Comparison of ENCODE assay signal across 1 cellular context in the genomic region with DNA sequence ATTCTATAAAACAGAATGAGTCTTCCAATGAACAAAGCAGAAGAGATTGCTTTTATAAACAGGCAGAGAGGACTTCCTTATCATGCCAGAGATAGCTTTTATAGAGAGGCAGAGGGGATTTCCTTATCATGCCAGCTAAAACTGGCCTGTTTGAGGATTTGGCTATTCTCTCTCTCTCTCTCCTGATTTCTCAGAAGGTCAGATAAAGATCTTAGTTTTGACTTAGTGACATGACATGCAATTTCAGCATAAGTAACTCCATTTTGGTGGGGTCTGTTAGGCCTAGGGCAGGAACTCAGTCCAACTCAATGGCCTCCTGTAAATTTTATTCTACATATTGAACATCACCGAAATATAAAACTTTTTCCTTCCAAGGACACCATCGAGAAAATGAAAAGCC.
TF ChIP-seq lines count a peak whose summit lies in the region.

No MANE protein-coding gene starts in this region.

TF ChIP-seq in K562, 482 proteins besides CTCF, POLR2A, EP300 and RAD21 (continued from another document):
- TF ChIP-seq, protein P1, sequence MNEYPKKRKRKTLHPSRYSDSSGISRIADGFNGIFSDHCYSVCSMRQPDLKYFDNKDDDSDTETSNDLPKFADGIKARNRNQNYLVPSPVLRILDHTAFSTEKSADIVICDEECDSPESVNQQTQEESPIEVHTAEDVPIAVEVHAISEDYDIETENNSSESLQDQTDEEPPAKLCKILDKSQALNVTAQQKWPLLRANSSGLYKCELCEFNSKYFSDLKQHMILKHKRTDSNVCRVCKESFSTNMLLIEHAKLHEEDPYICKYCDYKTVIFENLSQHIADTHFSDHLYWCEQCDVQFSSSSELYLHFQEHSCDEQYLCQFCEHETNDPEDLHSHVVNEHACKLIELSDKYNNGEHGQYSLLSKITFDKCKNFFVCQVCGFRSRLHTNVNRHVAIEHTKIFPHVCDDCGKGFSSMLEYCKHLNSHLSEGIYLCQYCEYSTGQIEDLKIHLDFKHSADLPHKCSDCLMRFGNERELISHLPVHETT (CRISPR knock-in tag; conservative IDR thresholded peaks at IDR 0.05 in 1 of 2, IDR thresholded peaks at IDR 0.05 in 1 of 2): peak in 1 of 2 experiments; percentile 89; a peak in 2 of 4 replicates
- 0 out of 2 replicates have a peak, but pooled peaks have one; percentile 43 for TF ChIP-seq ZNF134 (CRISPR knock-in tag; conservative IDR thresholded peaks at IDR 0.05)
- no peak for TF ChIP-seq BRD9 (IDR thresholded peaks at IDR 0.05; ENCODE audit: low read depth, partially characterized antibody)
- TF ChIP-seq SMAD4 (CRISPR knock-in tag; conservative IDR thresholded peaks at IDR 0.05): peak; percentile 58; the same call in 1 of the 2 replicates
- 0 out of 2 replicates have a peak, but pooled peaks have one; percentile 78 for TF ChIP-seq ZNF165 (CRISPR knock-in tag; IDR thresholded peaks at IDR 0.05; ENCODE audit: borderline replicate concordance)
- TF ChIP-seq BACH1 (tag; IDR thresholded peaks at IDR 0.05): peak; percentile 50; the same call in 1 of the 2 replicates
- TF ChIP-seq ZFP1 (CRISPR knock-in tag; IDR thresholded peaks at IDR 0.05): 0 out of 2 replicates have a peak, but pooled peaks have one; percentile 20
- TF ChIP-seq TCFL5 (CRISPR knock-in tag; conservative IDR thresholded peaks at IDR 0.05): 0 out of 2 replicates have a peak, but pooled peaks have one; percentile 64
- TF ChIP-seq NR4A1 (CRISPR knock-in tag; IDR thresholded peaks at IDR 0.05): no peak
- peak; percentile 85 for TF ChIP-seq NR4A1 (tag; IDR thresholded peaks at IDR 0.05)
- peak in 1 of 2 experiments; percentile 23; a peak in 1 of 4 replicates for TF ChIP-seq RCOR1 (IDR thresholded peaks at IDR 0.05; ENCODE audit: borderline replicate concordance in 1 of 2, low read depth in 2 of 2, low read length in 2 of 2)
- TF ChIP-seq NR2C1 (IDR thresholded peaks at IDR 0.05): no peak
- TF ChIP-seq NR2C1 (tag; IDR thresholded peaks at IDR 0.05): peak; percentile 60
- TF ChIP-seq, protein P2, sequence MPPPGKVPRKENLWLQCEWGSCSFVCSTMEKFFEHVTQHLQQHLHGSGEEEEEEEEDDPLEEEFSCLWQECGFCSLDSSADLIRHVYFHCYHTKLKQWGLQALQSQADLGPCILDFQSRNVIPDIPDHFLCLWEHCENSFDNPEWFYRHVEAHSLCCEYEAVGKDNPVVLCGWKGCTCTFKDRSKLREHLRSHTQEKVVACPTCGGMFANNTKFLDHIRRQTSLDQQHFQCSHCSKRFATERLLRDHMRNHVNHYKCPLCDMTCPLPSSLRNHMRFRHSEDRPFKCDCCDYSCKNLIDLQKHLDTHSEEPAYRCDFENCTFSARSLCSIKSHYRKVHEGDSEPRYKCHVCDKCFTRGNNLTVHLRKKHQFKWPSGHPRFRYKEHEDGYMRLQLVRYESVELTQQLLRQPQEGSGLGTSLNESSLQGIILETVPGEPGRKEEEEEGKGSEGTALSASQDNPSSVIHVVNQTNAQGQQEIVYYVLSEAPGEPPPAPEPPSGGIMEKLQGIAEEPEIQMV (tag; conservative IDR thresholded peaks at IDR 0.05; ENCODE audit: low read depth): 0 out of 2 replicates have a peak, but pooled peaks have one; percentile 13
- peak; percentile 70 for TF ChIP-seq PYGO2 (tag; IDR thresholded peaks at IDR 0.05)
- no peak; the same call in 1 of the 2 replicates for TF ChIP-seq MEF2D (tag; conservative IDR thresholded peaks at IDR 0.05; ENCODE audit: low read depth)
- peak; percentile 66 for TF ChIP-seq PTTG1 (tag; IDR thresholded peaks at IDR 0.05; ENCODE audit: low read depth)
- 0 out of 2 replicates have a peak, but pooled peaks have one; percentile 68 for TF ChIP-seq ZNF197 (CRISPR knock-in tag; IDR thresholded peaks at IDR 0.05; ENCODE audit: low read depth)
- TF ChIP-seq, protein P3, sequence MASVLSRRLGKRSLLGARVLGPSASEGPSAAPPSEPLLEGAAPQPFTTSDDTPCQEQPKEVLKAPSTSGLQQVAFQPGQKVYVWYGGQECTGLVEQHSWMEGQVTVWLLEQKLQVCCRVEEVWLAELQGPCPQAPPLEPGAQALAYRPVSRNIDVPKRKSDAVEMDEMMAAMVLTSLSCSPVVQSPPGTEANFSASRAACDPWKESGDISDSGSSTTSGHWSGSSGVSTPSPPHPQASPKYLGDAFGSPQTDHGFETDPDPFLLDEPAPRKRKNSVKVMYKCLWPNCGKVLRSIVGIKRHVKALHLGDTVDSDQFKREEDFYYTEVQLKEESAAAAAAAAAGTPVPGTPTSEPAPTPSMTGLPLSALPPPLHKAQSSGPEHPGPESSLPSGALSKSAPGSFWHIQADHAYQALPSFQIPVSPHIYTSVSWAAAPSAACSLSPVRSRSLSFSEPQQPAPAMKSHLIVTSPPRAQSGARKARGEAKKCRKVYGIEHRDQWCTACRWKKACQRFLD (CRISPR knock-in tag; IDR thresholded peaks at IDR 0.05): peak; percentile 86
- no peak for TF ChIP-seq NBN (IDR thresholded peaks at IDR 0.05; ENCODE audit: low read depth)
- 0 out of 2 replicates have a peak, but pooled peaks have one; percentile 19 for TF ChIP-seq ZNF311 (CRISPR knock-in tag; IDR thresholded peaks at IDR 0.05)
- TF ChIP-seq GABPA (tag; conservative IDR thresholded peaks at IDR 0.05; ENCODE audit: low read depth): peak; percentile 32; the same call in 1 of the 2 replicates
- TF ChIP-seq, protein P4, sequence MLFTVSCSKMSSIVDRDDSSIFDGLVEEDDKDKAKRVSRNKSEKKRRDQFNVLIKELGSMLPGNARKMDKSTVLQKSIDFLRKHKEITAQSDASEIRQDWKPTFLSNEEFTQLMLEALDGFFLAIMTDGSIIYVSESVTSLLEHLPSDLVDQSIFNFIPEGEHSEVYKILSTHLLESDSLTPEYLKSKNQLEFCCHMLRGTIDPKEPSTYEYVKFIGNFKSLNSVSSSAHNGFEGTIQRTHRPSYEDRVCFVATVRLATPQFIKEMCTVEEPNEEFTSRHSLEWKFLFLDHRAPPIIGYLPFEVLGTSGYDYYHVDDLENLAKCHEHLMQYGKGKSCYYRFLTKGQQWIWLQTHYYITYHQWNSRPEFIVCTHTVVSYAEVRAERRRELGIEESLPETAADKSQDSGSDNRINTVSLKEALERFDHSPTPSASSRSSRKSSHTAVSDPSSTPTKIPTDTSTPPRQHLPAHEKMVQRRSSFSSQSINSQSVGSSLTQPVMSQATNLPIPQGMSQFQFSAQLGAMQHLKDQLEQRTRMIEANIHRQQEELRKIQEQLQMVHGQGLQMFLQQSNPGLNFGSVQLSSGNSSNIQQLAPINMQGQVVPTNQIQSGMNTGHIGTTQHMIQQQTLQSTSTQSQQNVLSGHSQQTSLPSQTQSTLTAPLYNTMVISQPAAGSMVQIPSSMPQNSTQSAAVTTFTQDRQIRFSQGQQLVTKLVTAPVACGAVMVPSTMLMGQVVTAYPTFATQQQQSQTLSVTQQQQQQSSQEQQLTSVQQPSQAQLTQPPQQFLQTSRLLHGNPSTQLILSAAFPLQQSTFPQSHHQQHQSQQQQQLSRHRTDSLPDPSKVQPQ (CRISPR knock-in tag; IDR thresholded peaks at IDR 0.05; ENCODE audit: borderline replicate concordance): no peak
- TF ChIP-seq, protein P5, sequence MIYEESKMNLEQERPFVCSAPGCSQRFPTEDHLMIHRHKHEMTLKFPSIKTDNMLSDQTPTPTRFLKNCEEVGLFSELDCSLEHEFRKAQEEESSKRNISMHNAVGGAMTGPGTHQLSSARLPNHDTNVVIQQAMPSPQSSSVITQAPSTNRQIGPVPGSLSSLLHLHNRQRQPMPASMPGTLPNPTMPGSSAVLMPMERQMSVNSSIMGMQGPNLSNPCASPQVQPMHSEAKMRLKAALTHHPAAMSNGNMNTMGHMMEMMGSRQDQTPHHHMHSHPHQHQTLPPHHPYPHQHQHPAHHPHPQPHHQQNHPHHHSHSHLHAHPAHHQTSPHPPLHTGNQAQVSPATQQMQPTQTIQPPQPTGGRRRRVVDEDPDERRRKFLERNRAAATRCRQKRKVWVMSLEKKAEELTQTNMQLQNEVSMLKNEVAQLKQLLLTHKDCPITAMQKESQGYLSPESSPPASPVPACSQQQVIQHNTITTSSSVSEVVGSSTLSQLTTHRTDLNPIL (CRISPR knock-in tag; IDR thresholded peaks at IDR 0.05): 0 out of 2 replicates have a peak, but pooled peaks have one; percentile 72
- TF ChIP-seq DMBX1 (CRISPR knock-in tag; IDR thresholded peaks at IDR 0.05; ENCODE audit: borderline replicate concordance): 0 out of 2 replicates have a peak, but pooled peaks have one; percentile 41
- TF ChIP-seq ZNF175 (CRISPR knock-in tag; IDR thresholded peaks at IDR 0.05; ENCODE audit: low read depth): peak; percentile 80; the same call in 1 of the 2 replicates
- peak; percentile 49; the same call in 1 of the 2 replicates for TF ChIP-seq BCL6 (CRISPR knock-in tag; IDR thresholded peaks at IDR 0.05)
- TF ChIP-seq ZNF644 (tag; IDR thresholded peaks at IDR 0.05; ENCODE audit: low read depth): peak; percentile 85
- TF ChIP-seq ZNF41 (CRISPR knock-in tag; conservative IDR thresholded peaks at IDR 0.05): peak; percentile 88
- TF ChIP-seq TAF7 (tag; IDR thresholded peaks at IDR 0.05): peak; percentile 17; the same call in 1 of the 2 replicates
- peak; percentile 28; the same call in 1 of the 2 replicates for TF ChIP-seq NFE2 (IDR thresholded peaks at IDR 0.05; ENCODE audit: low read depth)
- no peak for TF ChIP-seq CTBP1 (IDR thresholded peaks at IDR 0.05; ENCODE audit: borderline replicate concordance)
- peak; percentile 68; the same call in 1 of the 2 replicates for TF ChIP-seq NFXL1 (CRISPR knock-in tag; IDR thresholded peaks at IDR 0.05)
- no peak for TF ChIP-seq ZC3H8 (IDR thresholded peaks at IDR 0.05)
- TF ChIP-seq, protein P6, sequence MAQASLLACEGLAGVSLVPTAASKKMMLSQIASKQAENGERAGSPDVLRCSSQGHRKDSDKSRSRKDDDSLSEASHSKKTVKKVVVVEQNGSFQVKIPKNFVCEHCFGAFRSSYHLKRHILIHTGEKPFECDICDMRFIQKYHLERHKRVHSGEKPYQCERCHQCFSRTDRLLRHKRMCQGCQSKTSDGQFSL (CRISPR knock-in tag; IDR thresholded peaks at IDR 0.05): no peak
- TF ChIP-seq, protein P6 (tag; IDR thresholded peaks at IDR 0.05): peak in 1 of 2 experiments; percentile 65; a peak in 1 of 4 replicates
- TF ChIP-seq, protein P7, sequence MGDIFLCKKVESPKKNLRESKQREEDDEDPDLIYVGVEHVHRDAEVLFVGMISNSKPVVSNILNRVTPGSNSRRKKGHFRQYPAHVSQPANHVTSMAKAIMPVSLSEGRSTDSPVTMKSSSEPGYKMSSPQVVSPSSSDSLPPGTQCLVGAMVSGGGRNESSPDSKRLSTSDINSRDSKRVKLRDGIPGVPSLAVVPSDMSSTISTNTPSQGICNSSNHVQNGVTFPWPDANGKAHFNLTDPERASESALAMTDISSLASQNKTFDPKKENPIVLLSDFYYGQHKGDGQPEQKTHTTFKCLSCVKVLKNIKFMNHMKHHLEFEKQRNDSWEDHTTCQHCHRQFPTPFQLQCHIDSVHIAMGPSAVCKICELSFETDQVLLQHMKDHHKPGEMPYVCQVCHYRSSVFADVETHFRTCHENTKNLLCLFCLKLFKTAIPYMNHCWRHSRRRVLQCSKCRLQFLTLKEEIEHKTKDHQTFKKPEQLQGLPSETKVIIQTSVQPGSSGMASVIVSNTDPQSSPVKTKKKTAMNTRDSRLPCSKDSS (IDR thresholded peaks at IDR 0.05; ENCODE audit: low read depth, partially characterized antibody): no peak
- TF ChIP-seq, protein P8, sequence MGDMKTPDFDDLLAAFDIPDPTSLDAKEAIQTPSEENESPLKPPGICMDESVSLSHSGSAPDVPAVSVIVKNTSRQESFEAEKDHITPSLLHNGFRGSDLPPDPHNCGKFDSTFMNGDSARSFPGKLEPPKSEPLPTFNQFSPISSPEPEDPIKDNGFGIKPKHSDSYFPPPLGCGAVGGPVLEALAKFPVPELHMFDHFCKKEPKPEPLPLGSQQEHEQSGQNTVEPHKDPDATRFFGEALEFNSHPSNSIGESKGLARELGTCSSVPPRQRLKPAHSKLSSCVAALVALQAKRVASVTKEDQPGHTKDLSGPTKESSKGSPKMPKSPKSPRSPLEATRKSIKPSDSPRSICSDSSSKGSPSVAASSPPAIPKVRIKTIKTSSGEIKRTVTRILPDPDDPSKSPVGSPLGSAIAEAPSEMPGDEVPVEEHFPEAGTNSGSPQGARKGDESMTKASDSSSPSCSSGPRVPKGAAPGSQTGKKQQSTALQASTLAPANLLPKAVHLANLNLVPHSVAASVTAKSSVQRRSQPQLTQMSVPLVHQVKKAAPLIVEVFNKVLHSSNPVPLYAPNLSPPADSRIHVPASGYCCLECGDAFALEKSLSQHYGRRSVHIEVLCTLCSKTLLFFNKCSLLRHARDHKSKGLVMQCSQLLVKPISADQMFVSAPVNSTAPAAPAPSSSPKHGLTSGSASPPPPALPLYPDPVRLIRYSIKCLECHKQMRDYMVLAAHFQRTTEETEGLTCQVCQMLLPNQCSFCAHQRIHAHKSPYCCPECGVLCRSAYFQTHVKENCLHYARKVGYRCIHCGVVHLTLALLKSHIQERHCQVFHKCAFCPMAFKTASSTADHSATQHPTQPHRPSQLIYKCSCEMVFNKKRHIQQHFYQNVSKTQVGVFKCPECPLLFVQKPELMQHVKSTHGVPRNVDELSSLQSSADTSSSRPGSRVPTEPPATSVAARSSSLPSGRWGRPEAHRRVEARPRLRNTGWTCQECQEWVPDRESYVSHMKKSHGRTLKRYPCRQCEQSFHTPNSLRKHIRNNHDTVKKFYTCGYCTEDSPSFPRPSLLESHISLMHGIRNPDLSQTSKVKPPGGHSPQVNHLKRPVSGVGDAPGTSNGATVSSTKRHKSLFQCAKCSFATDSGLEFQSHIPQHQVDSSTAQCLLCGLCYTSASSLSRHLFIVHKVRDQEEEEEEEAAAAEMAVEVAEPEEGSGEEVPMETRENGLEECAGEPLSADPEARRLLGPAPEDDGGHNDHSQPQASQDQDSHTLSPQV (IDR thresholded peaks at IDR 0.05): 0 out of 2 replicates have a peak, but pooled peaks have one; percentile 41
- TF ChIP-seq ZNF239 (CRISPR knock-in tag; IDR thresholded peaks at IDR 0.05): peak; percentile 84
- peak; percentile 94 for TF ChIP-seq KLF6 (CRISPR knock-in tag; IDR thresholded peaks at IDR 0.05; ENCODE audit: borderline replicate concordance)
- TF ChIP-seq, protein P9, sequence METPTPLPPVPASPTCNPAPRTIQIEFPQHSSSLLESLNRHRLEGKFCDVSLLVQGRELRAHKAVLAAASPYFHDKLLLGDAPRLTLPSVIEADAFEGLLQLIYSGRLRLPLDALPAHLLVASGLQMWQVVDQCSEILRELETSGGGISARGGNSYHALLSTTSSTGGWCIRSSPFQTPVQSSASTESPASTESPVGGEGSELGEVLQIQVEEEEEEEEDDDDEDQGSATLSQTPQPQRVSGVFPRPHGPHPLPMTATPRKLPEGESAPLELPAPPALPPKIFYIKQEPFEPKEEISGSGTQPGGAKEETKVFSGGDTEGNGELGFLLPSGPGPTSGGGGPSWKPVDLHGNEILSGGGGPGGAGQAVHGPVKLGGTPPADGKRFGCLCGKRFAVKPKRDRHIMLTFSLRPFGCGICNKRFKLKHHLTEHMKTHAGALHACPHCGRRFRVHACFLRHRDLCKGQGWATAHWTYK (CRISPR knock-in tag; IDR thresholded peaks at IDR 0.05): peak; percentile 90
- peak; percentile 85; the same call in 1 of the 2 replicates for TF ChIP-seq ZNF589 (CRISPR knock-in tag; IDR thresholded peaks at IDR 0.05; ENCODE audit: low read depth)
- TF ChIP-seq TEAD1 (CRISPR knock-in tag; IDR thresholded peaks at IDR 0.05): peak in 1 of 2 experiments; percentile 76; a peak in 1 of 4 replicates
- TF ChIP-seq NR2C2 (CRISPR knock-in tag; IDR thresholded peaks at IDR 0.05): no peak
- TF ChIP-seq NR2C2 (tag; IDR thresholded peaks at IDR 0.05): peak; percentile 39; the same call in 1 of the 2 replicates
- peak; percentile 85 for TF ChIP-seq DDX20 (tag; IDR thresholded peaks at IDR 0.05; ENCODE audit: low read depth)
- TF ChIP-seq ZNF79 (CRISPR knock-in tag; IDR thresholded peaks at IDR 0.05; ENCODE audit: low read depth): peak; percentile 87
